ENCODE assay signal across 1 cellular context in the genomic region with DNA sequence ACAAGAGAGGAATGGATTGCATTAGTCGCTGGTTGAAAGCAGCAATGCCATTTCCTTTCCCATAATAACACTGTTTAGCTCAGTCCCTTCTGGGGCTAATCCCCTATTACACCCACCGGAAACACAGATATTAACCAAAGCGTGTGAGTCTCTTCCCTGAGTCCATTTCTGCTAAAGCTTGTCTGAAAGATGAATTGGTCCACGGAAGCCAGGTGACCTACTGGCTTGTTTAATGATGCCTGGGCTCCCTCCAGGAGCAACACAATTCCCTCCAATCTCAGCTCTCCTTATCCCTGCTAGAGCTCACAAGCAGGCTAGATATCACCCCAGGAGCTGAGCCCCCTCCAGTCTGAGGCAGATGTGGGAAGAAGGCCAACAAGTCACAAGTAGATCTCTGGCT. TPM values are rescaled to one million over a fixed set of nuclear protein-coding genes. Genes with fewer than 3 reads are reported as not detected.
"Had no signal": no experiment of that assay in that cellular context is flagged by ENCODE, and none has a peak within 500 bp of the region (broad histone marks: within the 10 kb centered on the region; RNA-seq: fewer than 3 reads in every experiment).

No MANE protein-coding gene starts in this region.

RNA-seq across cellular contexts. Expression of a gene that starts 1.7 kb away (rescaled TPM):
- polyA plus RNA-seq: aorta had no signal

RNA-seq across cellular contexts. Expression of a gene that starts 15.1 kb away (rescaled TPM):
- polyA plus RNA-seq: aorta had no signal

RNA-seq across cellular contexts. Expression of a gene that starts 29.2 kb away (rescaled TPM):
- polyA plus RNA-seq: aorta had no signal
